Comparison of ENCODE assay signal across 9 cellular contexts in the genomic region with DNA sequence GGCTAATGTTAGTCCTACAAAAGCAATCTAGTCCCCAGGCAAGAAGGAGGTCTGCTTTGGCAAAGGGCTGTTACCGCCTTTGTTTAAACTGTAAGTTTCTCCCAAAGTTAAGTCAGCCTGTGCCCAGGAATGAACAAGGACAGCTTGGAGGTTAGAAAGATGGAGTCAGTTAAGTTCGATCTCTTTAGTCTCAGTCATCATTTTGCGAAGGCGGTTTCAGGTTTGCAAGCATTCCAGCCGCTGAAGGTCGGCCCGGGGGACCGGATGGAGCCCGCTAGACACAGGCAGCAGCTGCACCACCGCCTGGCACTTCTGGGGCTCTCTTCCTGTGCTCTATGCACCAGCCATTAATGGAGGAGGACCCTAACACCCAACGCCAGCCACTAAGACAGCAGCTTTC.
A peak's percentile ranks its signal among the peaks of the same experiment; 100 is the strongest.
DNase-seq lines count a peak whose midpoint lies in the region; ATAC-seq, FAIRE-seq and TF ChIP-seq lines count a peak whose summit lies in the region.
"Had no signal": no experiment of that assay in that cellular context is flagged by ENCODE, and none has a peak within 500 bp of the region (broad histone marks: within the 10 kb centered on the region; RNA-seq: fewer than 3 reads in every experiment).

No MANE protein-coding gene starts in this region.

- H3K4me3 ChIP-seq in kidney (ENCODE audit: low read length in 2 of 2) (no peak overlapping the region), smooth muscle cell (no peak overlapping the region)

- no peak overlapping the region for H2AFZ ChIP-seq in smooth muscle cell (ENCODE audit: low read depth)

- no peak for FAIRE-seq in kidney (lab: Jason Lieb, UNC)
- FAIRE-seq: A204.1 had no signal

- H3K4me3 Mint-ChIP-seq in activated T-helper 2 cell treated with anti-CD3 and anti-CD28 coated beads, Interferon-gamma antibody, Interleukin-2, Interleukin-4, amounts not matched to agents 10 μg/mL and 5 μg/mL and 100 μg/mL, durations not matched to agents 14 hours and 24 hours and 36 hours (ENCODE audit: low read depth): no peak overlapping the region

- H3K36me3 ChIP-seq in kidney (ENCODE audit: control insufficient read depth in 1 of 2, insufficient read depth in 2 of 2, low read length in 2 of 2): peaks cover 0 to 12% of the 10 kb centered on the region in 2 donors
- H3K36me3 ChIP-seq in smooth muscle cell (ENCODE audit: low read depth): no peaks in the 10 kb centered on the region

- peak overlapping the region; percentile 84 to 91 for H3K27ac ChIP-seq in kidney (ENCODE audit: low read depth in 2 of 2, low read length in 2 of 2)
- peak overlapping the region; percentile 97 for H3K27ac ChIP-seq in smooth muscle cell (ENCODE audit: low read depth)

- H3K4me1 Mint-ChIP-seq in activated T-helper 2 cell treated with anti-CD3 and anti-CD28 coated beads, Interferon-gamma antibody, Interleukin-2, Interleukin-4, amounts not matched to agents 10 μg/mL and 5 μg/mL and 100 μg/mL, durations not matched to agents 14 hours and 24 hours and 36 hours (ENCODE audit: low read depth): peaks cover 64% of the 10 kb centered on the region

- ATAC-seq in GM18861 (IDR thresholded peaks at IDR 0.05; ENCODE audit: unreplicated experiment): no peak

- H3K9me3 Mint-ChIP-seq in activated T-helper 2 cell treated with anti-CD3 and anti-CD28 coated beads, Interferon-gamma antibody, Interleukin-2, Interleukin-4, amounts not matched to agents 10 μg/mL and 5 μg/mL and 100 μg/mL, durations not matched to agents 14 hours and 24 hours and 36 hours: no peaks in the 10 kb centered on the region

- H3K4me2 ChIP-seq in smooth muscle cell: peak overlapping the region; percentile 52

- H4K20me1 ChIP-seq in smooth muscle cell (ENCODE audit: low read depth): peaks cover 87% of the 10 kb centered on the region

- no peaks in the 10 kb centered on the region for H3K9me3 ChIP-seq in kidney (ENCODE audit: control insufficient read depth in 1 of 2, low read length in 2 of 2)
- H3K9me3 ChIP-seq in smooth muscle cell (replicated peaks; ENCODE audit: low read depth): no peaks in the 10 kb centered on the region

- H3K79me2 ChIP-seq in smooth muscle cell (ENCODE audit: low read depth): peaks cover 86% of the 10 kb centered on the region

- H3K27ac Mint-ChIP-seq in activated T-helper 2 cell treated with anti-CD3 and anti-CD28 coated beads, Interferon-gamma antibody, Interleukin-2, Interleukin-4, amounts not matched to agents 10 μg/mL and 5 μg/mL and 100 μg/mL, durations not matched to agents 14 hours and 24 hours and 36 hours: peak overlapping the region; percentile 66

- no peak overlapping the region for H3K9ac ChIP-seq in kidney (ENCODE audit: low read length in 2 of 2)
- H3K9ac ChIP-seq in smooth muscle cell (ENCODE audit: low read depth): peak overlapping the region; percentile 42

- TF ChIP-seq CTCF in kidney (IDR thresholded peaks at IDR 0.05; ENCODE audit: borderline replicate concordance, extremely low read depth, insufficient read depth): no peak
- no peak for TF ChIP-seq CTCF in smooth muscle cell (IDR thresholded peaks at IDR 0.05; ENCODE audit: borderline replicate concordance, insufficient read depth, poor library complexity, severe bottlenecking)

- no peaks in the 10 kb centered on the region for H3K27me3 ChIP-seq in smooth muscle cell (ENCODE audit: low read depth)

- 77% methylated on average over 11 of the region's 11 CpGs for WGBS in smooth muscle cell (ENCODE audit: low lambda C conversion rate)

- DNase-seq in NCI-H510A treated with DMSO at 0.1 percent for 48 hours (lab: John Stamatoyannopoulos, UW): peak; percentile 28
- no peak for DNase-seq in NCI-H510A (lab: John Stamatoyannopoulos, UW)
- no peak for DNase-seq in activated T-helper 2 cell treated with anti-CD3 and anti-CD28 coated beads, Interferon-gamma antibody, Interleukin-2, Interleukin-4, amounts not matched to agents 10 μg/mL and 5 μg/mL and 100 μg/mL, durations not matched to agents 14 hours and 24 hours and 36 hours (ENCODE audit: low spot score)
- no peak for DNase-seq in kidney
- no peak for DNase-seq in smooth muscle cell (lab: John Stamatoyannopoulos, UW; ENCODE audit: unreplicated experiment)
- no peak for DNase-seq in NCI-H2081 (lab: John Stamatoyannopoulos, UW)
- DNase-seq in A172 (ENCODE audit: low spot score): no peak

- intact Hi-C loops in activated T-helper 2 cell treated with anti-CD3 and anti-CD28 coated beads, Interferon-gamma antibody, Interleukin-2, Interleukin-4, amounts not matched to agents 10 μg/mL and 5 μg/mL and 100 μg/mL, durations not matched to agents 14 hours and 24 hours and 36 hours (cut with micrococcal nuclease): no loop called here
- intact Hi-C loops in kidney (cut with DNase I): no loop called here

- H3F3A ChIP-seq in smooth muscle cell (ENCODE audit: low read depth): peaks cover 14% of the 10 kb centered on the region

- no peaks in the 10 kb centered on the region for H3K27me3 Mint-ChIP-seq in activated T-helper 2 cell treated with anti-CD3 and anti-CD28 coated beads, Interferon-gamma antibody, Interleukin-2, Interleukin-4, amounts not matched to agents 10 μg/mL and 5 μg/mL and 100 μg/mL, durations not matched to agents 14 hours and 24 hours and 36 hours (ENCODE audit: low read depth)

- H3K4me1 ChIP-seq in kidney (ENCODE audit: control insufficient read depth in 1 of 2, insufficient read depth in 1 of 2, low read depth in 1 of 2, low read length in 2 of 2) (peaks cover 46 to 52% of the 10 kb centered on the region in 2 donors), smooth muscle cell (ENCODE audit: low read depth) (peaks cover 47% of the 10 kb centered on the region)

- H3K36me3 Mint-ChIP-seq in activated T-helper 2 cell treated with anti-CD3 and anti-CD28 coated beads, Interferon-gamma antibody, Interleukin-2, Interleukin-4, amounts not matched to agents 10 μg/mL and 5 μg/mL and 100 μg/mL, durations not matched to agents 14 hours and 24 hours and 36 hours (ENCODE audit: low read depth): peaks cover 23% of the 10 kb centered on the region
